21 cellular contexts compared by ENCODE assay signal in genomic region chr7:10731253-10731773, GRCh38.
"Had no signal": no experiment of that assay in that cellular context is flagged by ENCODE, and none has a peak within 500 bp of the region (broad histone marks: within the 10 kb centered on the region; RNA-seq: fewer than 3 reads in every experiment).

No MANE protein-coding gene starts in this region.

- H3K36me3 ChIP-seq: esophagus squamous epithelium, gastrocnemius medialis, heart left ventricle, left lung, lower lobe of right lung had no signal

- H3K4me1 Mint-ChIP-seq: naive thymus-derived CD4-positive, alpha-beta T cell had no signal

- H3K27me3 ChIP-seq: dorsolateral prefrontal cortex, esophagus squamous epithelium, gastrocnemius medialis, heart left ventricle, hepatocyte, left lung had no signal

- H3K4me1 ChIP-seq: esophagus squamous epithelium, gastrocnemius medialis, heart left ventricle, left lung, lower lobe of right lung had no signal

- H3K27ac ChIP-seq: coronary artery, dorsolateral prefrontal cortex, esophagus squamous epithelium, gastrocnemius medialis, heart left ventricle, hepatocyte, left lung, lower lobe of right lung had no signal

- H3K4me3 ChIP-seq: coronary artery, dorsolateral prefrontal cortex, esophagus squamous epithelium, gastrocnemius medialis, heart left ventricle, hepatocyte, left lung, lower lobe of right lung had no signal

- DNase-seq: dermis blood vessel endothelial cell; dorsolateral prefrontal cortex; effector CD4-positive, alpha-beta T cell; effector memory CD4-positive, alpha-beta T cell; esophagus squamous epithelium; foreskin fibroblast; foreskin melanocyte; gastrocnemius medialis; glutamatergic neuron; heart left ventricle; hypothalamus; left cardiac atrium; left lung; left ventricle myocardium superior; lower lobe of right lung; mesenchymal stem cell; midbrain; naive thymus-derived CD4-positive, alpha-beta T cell had no signal

- H3K4me2 ChIP-seq: hepatocyte had no signal

- ATAC-seq: esophagus mucosa; gastrocnemius medialis; heart left ventricle; left cardiac atrium; left lung; left ventricle myocardium superior; lower lobe of right lung; naive thymus-derived CD4-positive, alpha-beta T cell had no signal

- H3K4me3 Mint-ChIP-seq: naive thymus-derived CD4-positive, alpha-beta T cell had no signal

- H3K79me2 ChIP-seq: hepatocyte had no signal

- H3K27ac Mint-ChIP-seq: naive thymus-derived CD4-positive, alpha-beta T cell had no signal
